1 cellular context compared by ENCODE assay signal in genomic region chr3:129031476-129032215, GRCh38.
TF ChIP-seq lines count a peak whose summit lies in the region.

No MANE protein-coding gene starts in this region.

TF ChIP-seq in H1, 55 proteins besides CTCF, POLR2A, EP300 and RAD21:
- TF ChIP-seq KDM1A (IDR thresholded peaks at IDR 0.05; ENCODE audit: borderline replicate concordance, low read length), result no peak
- no peak for TF ChIP-seq ZNF274 (IDR thresholded peaks at IDR 0.05; ENCODE audit: borderline replicate concordance, extremely low read depth, low read length)
- TF ChIP-seq MAX (IDR thresholded peaks at IDR 0.05), result no peak
